Comparison of ENCODE assay signal across 10 cellular contexts in genomic region chr1:37765937-37766664, GRCh38. TPM values are rescaled to one million over a fixed set of nuclear protein-coding genes. Genes with fewer than 3 reads are reported as not detected.
DNase-seq lines count a peak whose midpoint lies in the region; ATAC-seq and TF ChIP-seq lines count a peak whose summit lies in the region.
"Had no signal": no experiment of that assay in that cellular context is flagged by ENCODE, and none has a peak within 500 bp of the region (broad histone marks: within the 10 kb centered on the region; RNA-seq: fewer than 3 reads in every experiment).

No MANE protein-coding gene starts in this region.

- no peaks in the 10 kb centered on the region for H3K36me3 ChIP-seq in mucosa of rectum (ENCODE audit: control insufficient read depth in 2 of 2, insufficient read depth in 2 of 2, low read length in 2 of 2)
- H3K36me3 ChIP-seq: thoracic aorta had no signal

- WGBS in right cardiac atrium, result 6% methylated on average over 27 of the region's 27 CpGs

- intact Hi-C loops in right cardiac atrium (cut with DNase I), result no loop called here

- TF ChIP-seq CTCF in WTC11 (IDR thresholded peaks at IDR 0.05), result no peak

- no peak overlapping the region for H3K9ac ChIP-seq in mucosa of rectum (ENCODE audit: low read depth in 1 of 2, low read length in 2 of 2)

- H3K27ac Mint-ChIP-seq in WTC11, result no peak overlapping the region
- H3K27ac Mint-ChIP-seq in T-helper 2 cell treated with Interferon-gamma antibody and Interleukin-4, amounts not matched to agents 5 μg/mL and 100 μg/mL, for 36 hours, result no peak overlapping the region

- peak overlapping the region; percentile 40 to 43 for H3K4me3 ChIP-seq in mucosa of rectum (ENCODE audit: low read length in 2 of 2)
- no peak overlapping the region for H3K4me3 ChIP-seq in right cardiac atrium (ENCODE audit: low read length)
- H3K4me3 ChIP-seq: thoracic aorta had no signal

- POLR2A ChIA-PET in WTC11 (lab: Charles Lee), result interaction anchor here (0.7 to 1.3 kb wide), 2 partner anchors 28 to 45 kb away, joined by 3 read pairs; no protein-coding TSS in a partner anchor

- H3K4me1 Mint-ChIP-seq in WTC11, result peaks cover 26% of the 10 kb centered on the region
- H3K4me1 Mint-ChIP-seq in T-helper 2 cell treated with Interferon-gamma antibody and Interleukin-4, amounts not matched to agents 5 μg/mL and 100 μg/mL, for 36 hours (ENCODE audit: low read depth), result peaks cover 4% of the 10 kb centered on the region

- H3K9me3 Mint-ChIP-seq in WTC11, result no peaks in the 10 kb centered on the region
- no peaks in the 10 kb centered on the region for H3K9me3 Mint-ChIP-seq in T-helper 2 cell treated with Interferon-gamma antibody and Interleukin-4, amounts not matched to agents 5 μg/mL and 100 μg/mL, for 36 hours

- CTCF ChIA-PET in WTC11 (lab: Charles Lee), result interaction anchor here (0.5 to 3.7 kb wide), 24 partner anchors 7 to 756 kb away, joined by 3 to 40 read pairs (median 4); partner anchors contain the start of genes C1orf122, CDCA8, MTF1 and SF3A3

- no peak overlapping the region for H3K27ac ChIP-seq in mucosa of rectum (ENCODE audit: low read depth in 2 of 2, low read length in 2 of 2)
- no peak overlapping the region for H3K27ac ChIP-seq in right cardiac atrium (ENCODE audit: low read length)
- H3K27ac ChIP-seq: thoracic aorta had no signal

- H3K27me3 Mint-ChIP-seq in WTC11 (ENCODE audit: low read depth), result peaks cover 95% of the 10 kb centered on the region
- peaks cover 65% of the 10 kb centered on the region for H3K27me3 Mint-ChIP-seq in T-helper 2 cell treated with Interferon-gamma antibody and Interleukin-4, amounts not matched to agents 5 μg/mL and 100 μg/mL, for 36 hours (ENCODE audit: low read depth)

- H3K36me3 Mint-ChIP-seq in WTC11, result no peaks in the 10 kb centered on the region
- H3K36me3 Mint-ChIP-seq in T-helper 2 cell treated with Interferon-gamma antibody and Interleukin-4, amounts not matched to agents 5 μg/mL and 100 μg/mL, for 36 hours (ENCODE audit: low read depth), result no peaks in the 10 kb centered on the region

- no peaks in the 10 kb centered on the region for H3K9me3 ChIP-seq in mucosa of rectum (ENCODE audit: control insufficient read depth in 2 of 2, low read length in 2 of 2)
- H3K9me3 ChIP-seq in right cardiac atrium (ENCODE audit: control insufficient read depth, low read length), result no peaks in the 10 kb centered on the region
- H3K9me3 ChIP-seq: thoracic aorta had no signal

- ATAC-seq in WTC11 (peak; percentile 38), right cardiac atrium (no peak), HG03159 (IDR thresholded peaks at IDR 0.05; ENCODE audit: unreplicated experiment) (no peak)

- H3K4me1 ChIP-seq in mucosa of rectum (ENCODE audit: control insufficient read depth in 2 of 2, insufficient read depth in 2 of 2, low read length in 2 of 2) (peaks cover 6% of the 10 kb centered on the region in 2 donors), right cardiac atrium (ENCODE audit: control insufficient read depth, insufficient read depth, low read length) (no peaks in the 10 kb centered on the region)

- H3K4me3 Mint-ChIP-seq in WTC11, result peak overlapping the region; percentile 78
- H3K4me3 Mint-ChIP-seq in T-helper 2 cell treated with Interferon-gamma antibody and Interleukin-4, amounts not matched to agents 5 μg/mL and 100 μg/mL, for 36 hours, result no peak overlapping the region

- DNase-seq in DMS79 treated with DMSO at 0.1 percent for 48 hours (lab: John Stamatoyannopoulos, UW) (peak; percentile 41), DMS79 (lab: John Stamatoyannopoulos, UW) (no peak), M059J (ENCODE audit: low read depth) (peak; percentile 19), WTC11 (ENCODE audit: low spot score) (peak; percentile 57), right cardiac atrium (no peak)
- no peak for DNase-seq in T-helper 2 cell treated with Interferon-gamma antibody and Interleukin-4, amounts not matched to agents 5 μg/mL and 100 μg/mL, for 36 hours (ENCODE audit: low spot score)

- H3K27me3 ChIP-seq in mucosa of rectum (ENCODE audit: control insufficient read depth in 2 of 2, insufficient read depth in 2 of 2, low read length in 2 of 2) (peaks cover 36 to 43% of the 10 kb centered on the region in 2 donors), right cardiac atrium (ENCODE audit: control insufficient read depth, insufficient read depth) (no peaks in the 10 kb centered on the region)

TF ChIP-seq in WTC11, 78 proteins besides CTCF, POLR2A, EP300 and RAD21:
- TF ChIP-seq, protein P1, sequence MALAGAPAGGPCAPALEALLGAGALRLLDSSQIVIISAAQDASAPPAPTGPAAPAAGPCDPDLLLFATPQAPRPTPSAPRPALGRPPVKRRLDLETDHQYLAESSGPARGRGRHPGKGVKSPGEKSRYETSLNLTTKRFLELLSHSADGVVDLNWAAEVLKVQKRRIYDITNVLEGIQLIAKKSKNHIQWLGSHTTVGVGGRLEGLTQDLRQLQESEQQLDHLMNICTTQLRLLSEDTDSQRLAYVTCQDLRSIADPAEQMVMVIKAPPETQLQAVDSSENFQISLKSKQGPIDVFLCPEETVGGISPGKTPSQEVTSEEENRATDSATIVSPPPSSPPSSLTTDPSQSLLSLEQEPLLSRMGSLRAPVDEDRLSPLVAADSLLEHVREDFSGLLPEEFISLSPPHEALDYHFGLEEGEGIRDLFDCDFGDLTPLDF (CRISPR knock-in tag; IDR thresholded peaks at IDR 0.05), result no peak
- TF ChIP-seq ETV6 (CRISPR knock-in tag; IDR thresholded peaks at IDR 0.05), result no peak
- TF ChIP-seq, protein P2, sequence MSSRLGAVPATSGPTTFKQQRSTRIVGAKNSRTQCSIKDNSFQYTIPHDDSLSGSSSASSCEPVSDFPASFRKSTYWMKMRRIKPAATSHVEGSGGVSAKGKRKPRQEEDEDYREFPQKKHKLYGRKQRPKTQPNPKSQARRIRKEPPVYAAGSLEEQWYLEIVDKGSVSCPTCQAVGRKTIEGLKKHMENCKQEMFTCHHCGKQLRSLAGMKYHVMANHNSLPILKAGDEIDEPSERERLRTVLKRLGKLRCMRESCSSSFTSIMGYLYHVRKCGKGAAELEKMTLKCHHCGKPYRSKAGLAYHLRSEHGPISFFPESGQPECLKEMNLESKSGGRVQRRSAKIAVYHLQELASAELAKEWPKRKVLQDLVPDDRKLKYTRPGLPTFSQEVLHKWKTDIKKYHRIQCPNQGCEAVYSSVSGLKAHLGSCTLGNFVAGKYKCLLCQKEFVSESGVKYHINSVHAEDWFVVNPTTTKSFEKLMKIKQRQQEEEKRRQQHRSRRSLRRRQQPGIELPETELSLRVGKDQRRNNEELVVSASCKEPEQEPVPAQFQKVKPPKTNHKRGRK (CRISPR knock-in tag; IDR thresholded peaks at IDR 0.05; ENCODE audit: borderline replicate concordance), result no peak
- TF ChIP-seq JAZF1 (CRISPR knock-in tag; IDR thresholded peaks at IDR 0.05), result no peak
- TF ChIP-seq ZNF281 (CRISPR knock-in tag; IDR thresholded peaks at IDR 0.05), result no peak
- TF ChIP-seq, protein P3, sequence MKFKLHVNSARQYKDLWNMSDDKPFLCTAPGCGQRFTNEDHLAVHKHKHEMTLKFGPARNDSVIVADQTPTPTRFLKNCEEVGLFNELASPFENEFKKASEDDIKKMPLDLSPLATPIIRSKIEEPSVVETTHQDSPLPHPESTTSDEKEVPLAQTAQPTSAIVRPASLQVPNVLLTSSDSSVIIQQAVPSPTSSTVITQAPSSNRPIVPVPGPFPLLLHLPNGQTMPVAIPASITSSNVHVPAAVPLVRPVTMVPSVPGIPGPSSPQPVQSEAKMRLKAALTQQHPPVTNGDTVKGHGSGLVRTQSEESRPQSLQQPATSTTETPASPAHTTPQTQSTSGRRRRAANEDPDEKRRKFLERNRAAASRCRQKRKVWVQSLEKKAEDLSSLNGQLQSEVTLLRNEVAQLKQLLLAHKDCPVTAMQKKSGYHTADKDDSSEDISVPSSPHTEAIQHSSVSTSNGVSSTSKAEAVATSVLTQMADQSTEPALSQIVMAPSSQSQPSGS (CRISPR knock-in tag; IDR thresholded peaks at IDR 0.05; ENCODE audit: borderline replicate concordance, low read depth), result no peak
- no peak for TF ChIP-seq EMX1 (CRISPR knock-in tag; IDR thresholded peaks at IDR 0.05)
- peak; percentile 25; the same call in 1 of the 2 replicates for TF ChIP-seq SP1 (CRISPR knock-in tag; conservative IDR thresholded peaks at IDR 0.05)

RNA-seq across cellular contexts. Expression of gene EPHA10, which starts 1.2 kb away (rescaled TPM):
- not detected in 2 replicates for total RNA-seq in M059J (2014; rRNA removed; shearing (Covaris generic))
- 1.3 to 1.5 TPM (median 1.3 TPM) in 3 replicates for total RNA-seq in WTC11 (2021)
- 1 to 10 TPM in 1 of 4 donors, under 1 TPM in 3; 0.11 to 1.1 (median 0.36) TPM for total RNA-seq in right cardiac atrium
- 0.36 TPM for polyA plus RNA-seq in right cardiac atrium
- total RNA-seq: thoracic aorta had no signal
- polyA plus RNA-seq: fibroblast of lung had no signal

RNA-seq across cellular contexts. Expression of gene MANEAL, which starts 27.5 kb away (rescaled TPM):
- 6.5 and 7.2 TPM in 2 replicates for total RNA-seq in M059J (2014; rRNA removed; shearing (Covaris generic))
- total RNA-seq in WTC11 (2021), result 4.2 to 6.4 TPM (median 5.9 TPM) in 3 replicates
- total RNA-seq in right cardiac atrium, result 1 to 10 TPM in 3 of 4 donors, under 1 TPM in 1; 0.69 to 1.5 (median 1.2) TPM
- polyA plus RNA-seq in right cardiac atrium, result 0.93 TPM

RNA-seq across cellular contexts. Expression of gene C1orf122, which starts 41.5 kb away (rescaled TPM):
- 63.3 and 69.5 TPM in 2 replicates for total RNA-seq in M059J (2014; rRNA removed; shearing (Covaris generic))
- total RNA-seq in WTC11 (2021), result 42.5 to 50.7 TPM (median 45.9 TPM) in 3 replicates
- total RNA-seq in right cardiac atrium, result 10 to 100 TPM; 45.5 to 61.2 (median 55.5) TPM
- polyA plus RNA-seq in right cardiac atrium, result 84.0 TPM

RNA-seq across cellular contexts. Expression of gene YRDC, which starts 41.9 kb away (rescaled TPM):
- 32.8 and 36.3 TPM in 2 replicates for total RNA-seq in M059J (2014; rRNA removed; shearing (Covaris generic))
- 20.1 to 24.6 TPM (median 22.7 TPM) in 3 replicates for total RNA-seq in WTC11 (2021)
- 1 to 10 TPM; 4.0 to 8.4 (median 5.8) TPM for total RNA-seq in right cardiac atrium
- polyA plus RNA-seq in right cardiac atrium, result 5.7 TPM

Comparison
In these comparisons a context has a peak if more than half of its experiments do, and no peak if none do; other contexts are left out.
1. DNase-seq: peak in DMS79 treated with DMSO at 0.1 percent for 48 hours (single experiment), M059J (single experiment) and WTC11 (single experiment); none in DMS79 (single experiment), T-helper 2 cell treated with Interferon-gamma antibody and Interleukin-4, amounts not matched to agents 5 μg/mL and 100 μg/mL, for 36 hours (single experiment) and right cardiac atrium (0 of 3).